11 cellular contexts compared by ENCODE assay signal in the genomic region with DNA sequence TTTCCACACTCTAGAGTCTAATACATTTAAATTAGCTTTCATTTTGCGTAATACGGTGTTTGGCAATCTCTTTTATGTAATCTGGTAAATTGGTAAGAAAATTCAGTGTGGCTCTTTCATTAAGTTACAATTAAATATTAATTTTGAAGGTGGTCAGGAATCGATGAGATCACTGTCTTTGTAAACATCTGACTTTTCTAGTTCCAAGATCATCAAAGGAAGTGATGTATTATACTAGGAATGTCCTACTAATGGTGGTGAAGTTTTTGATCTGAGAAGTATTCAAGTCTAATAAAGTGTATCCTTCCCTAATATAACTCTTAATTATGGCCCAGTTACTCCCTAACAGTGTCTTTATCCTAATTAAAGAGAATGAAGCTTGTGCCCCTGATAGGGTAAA. TPM values are rescaled to one million over a fixed set of nuclear protein-coding genes. Genes with fewer than 3 reads are reported as not detected.
DNase-seq lines count a peak whose midpoint lies in the region; ATAC-seq and TF ChIP-seq lines count a peak whose summit lies in the region.
"Had no signal": no experiment of that assay in that cellular context is flagged by ENCODE, and none has a peak within 500 bp of the region (broad histone marks: within the 10 kb centered on the region; RNA-seq: fewer than 3 reads in every experiment).

No MANE protein-coding gene starts in this region.

- ATAC-seq in SK-N-SH treated with all-trans-retinoic acid at 6 μM for 48 hours (no peak), activated B cell treated with CpG ODN at 0.5 μM for 24 hours (ENCODE audit: low read depth) (no peak)
- ATAC-seq: esophagus mucosa had no signal

- H3K27me3 ChIP-seq in SK-N-SH (ENCODE audit: insufficient read depth) (no peaks in the 10 kb centered on the region), subcutaneous abdominal adipose tissue (ENCODE audit: control insufficient read depth in 5 of 5, insufficient read depth in 4 of 5, low read length in 5 of 5) (no peaks in the 10 kb centered on the region)

- TF ChIP-seq EP300 in SK-N-SH (IDR thresholded peaks at IDR 0.05; ENCODE audit: borderline replicate concordance in 1 of 2, low read depth in 1 of 2, low read length in 1 of 2), result no peak

- CTCF ChIA-PET in SK-N-SH (lab: Yijun Ruan, JAX), result no interaction called here
- CTCF ChIA-PET in activated B cell treated with CpG ODN at 0.5 μM for 24 hours (lab: Charles Lee), result interaction anchor here (2.4 kb wide), 1 partner anchor 87 kb away, joined by 11 read pairs; no protein-coding TSS in a partner anchor

- H3K27me3 Mint-ChIP-seq in activated B cell treated with CpG ODN at 0.5 μM for 24 hours, result no peaks in the 10 kb centered on the region

- 70% methylated on average over 3 of the region's 3 CpGs for WGBS in SK-N-SH (ENCODE audit: low lambda C conversion rate)

- peaks cover 73% of the 10 kb centered on the region for H3K79me2 ChIP-seq in SK-N-SH (ENCODE audit: insufficient read depth)

- H3K9ac ChIP-seq in SK-N-SH (peak overlapping the region; percentile 94; the same call in 1 of the 2 replicates), subcutaneous abdominal adipose tissue (ENCODE audit: low read length in 5 of 5) (peak overlapping the region; percentile 58 to 97 (median 96))

- peak overlapping the region; percentile 91 for H3K27ac Mint-ChIP-seq in activated B cell treated with CpG ODN at 0.5 μM for 24 hours

- H3K9me3 ChIP-seq in SK-N-SH (no peaks in the 10 kb centered on the region), subcutaneous abdominal adipose tissue (ENCODE audit: control insufficient read depth in 5 of 5, low read length in 5 of 5) (no peaks in the 10 kb centered on the region)

- H3K27ac ChIP-seq in SK-N-SH (ENCODE audit: low read depth in 2 of 2, low read length in 1 of 2), result peak overlapping the region in 1 of 2 experiments; percentile 92; a peak in 3 of 4 replicates
- peak overlapping the region; percentile 98 for H3K27ac ChIP-seq in subcutaneous abdominal adipose tissue (ENCODE audit: low read depth, low read length)
- H3K27ac ChIP-seq: 22Rv1 had no signal

- H3K4me1 Mint-ChIP-seq in activated B cell treated with CpG ODN at 0.5 μM for 24 hours, result peaks cover 77% of the 10 kb centered on the region

- peaks cover 27% of the 10 kb centered on the region for H3F3A ChIP-seq in SK-N-SH (replicated peaks; ENCODE audit: insufficient read depth)

- peak overlapping the region in 1 of 2 experiments; percentile 93; a peak in 3 of 4 replicates for H3K4me3 ChIP-seq in SK-N-SH (ENCODE audit: low read depth in 2 of 2, low read length in 1 of 2)
- peak overlapping the region; percentile 81 to 92 (median 91) for H3K4me3 ChIP-seq in subcutaneous abdominal adipose tissue (ENCODE audit: low read depth in 1 of 5, low read length in 5 of 5)

- H3K4me3 Mint-ChIP-seq in activated B cell treated with CpG ODN at 0.5 μM for 24 hours, result peak overlapping the region; percentile 93

- no peaks in the 10 kb centered on the region for H3K9me3 Mint-ChIP-seq in activated B cell treated with CpG ODN at 0.5 μM for 24 hours

- TF ChIP-seq RAD21 in SK-N-SH (IDR thresholded peaks at IDR 0.05; ENCODE audit: low read length), result no peak

- no peaks in the 10 kb centered on the region for H3K9me2 ChIP-seq in SK-N-SH

- peaks cover 21% of the 10 kb centered on the region for H3K36me3 Mint-ChIP-seq in activated B cell treated with CpG ODN at 0.5 μM for 24 hours (ENCODE audit: low read depth)

- POLR2A ChIA-PET in SK-N-SH (lab: Yijun Ruan, JAX), result no interaction called here
- POLR2A ChIA-PET in activated B cell treated with CpG ODN at 0.5 μM for 24 hours (lab: Charles Lee), result interaction anchor here (0.9 to 2.8 kb wide), 5 partner anchors 13 to 62 kb away, joined by 3 to 9 read pairs (median 3); no protein-coding TSS in a partner anchor

- intact Hi-C loops in activated B cell treated with CpG ODN at 0.5 μM for 24 hours (cut with micrococcal nuclease), result loop anchor here (5.0 kb wide), 1 partner anchor 41 kb away; no protein-coding TSS in a partner anchor

- peak overlapping the region; percentile 82 for H3K4me2 ChIP-seq in SK-N-SH

- H3K4me1 ChIP-seq in SK-N-SH (ENCODE audit: control insufficient read depth in 1 of 2, insufficient read depth in 2 of 2, low read depth in 1 of 2, low read length in 1 of 2) (peaks cover 18 to 48% of the 10 kb centered on the region in 2 experiments; a peak in 3 of 4 replicates), subcutaneous abdominal adipose tissue (ENCODE audit: control insufficient read depth in 5 of 5, insufficient read depth in 5 of 5, low read length in 5 of 5) (peaks cover 2 to 53% (median 47%) of the 10 kb centered on the region in 5 donors)

- DNase-seq in SK-N-SH (no peak), activated B cell treated with CpG ODN at 0.5 μM for 24 hours (no peak), iris pigment epithelial cell (ENCODE audit: low read depth) (peak; percentile 76), iPS-NIHi7 (ENCODE audit: extremely low spot score) (no peak), iPS-NIHi11 (ENCODE audit: low spot score) (no peak)
- no peak for DNase-seq in effector CD4-positive, alpha-beta T cell
- DNase-seq: stimulated activated CD4-positive, alpha-beta T cell treated with anti-CD3 and anti-CD28 coated beads, Interleukin-2, amount 100 ng/mL, for 24 hours had no signal

- no peak for TF ChIP-seq CTCF in SK-N-SH (IDR thresholded peaks at IDR 0.05)
- no peak for TF ChIP-seq CTCF in activated B cell treated with CpG ODN at 0.5 μM for 24 hours (IDR thresholded peaks at IDR 0.05)

- H3K36me3 ChIP-seq in SK-N-SH (replicated peaks in 1 of 2; ENCODE audit: control insufficient read depth in 1 of 2, insufficient read depth in 2 of 2, low read length in 1 of 2) (no peaks in the 10 kb centered on the region), subcutaneous abdominal adipose tissue (ENCODE audit: control insufficient read depth in 5 of 5, insufficient read depth in 5 of 5, low read length in 5 of 5) (no peaks in the 10 kb centered on the region)

- no peak overlapping the region for H2AFZ ChIP-seq in SK-N-SH (ENCODE audit: low read depth)

- H4K20me1 ChIP-seq in SK-N-SH (ENCODE audit: insufficient read depth), result peaks cover 3% of the 10 kb centered on the region; the same call in 1 of the 2 replicates

TF ChIP-seq in SK-N-SH, 30 proteins besides CTCF, POLR2A, EP300 and RAD21 (continues in another document):
- TF ChIP-seq EZH2phosphoT487 (IDR thresholded peaks at IDR 0.05; ENCODE audit: borderline replicate concordance, low read depth) (no peak), USF2 (IDR thresholded peaks at IDR 0.05; ENCODE audit: borderline replicate concordance, low read depth, low read length) (no peak), GATA2 (CRISPR knock-in tag; IDR thresholded peaks at IDR 0.05) (no peak), CHD2 (IDR thresholded peaks at IDR 0.05; ENCODE audit: low read length, partially characterized antibody) (no peak), NFIC (IDR thresholded peaks at IDR 0.05; ENCODE audit: borderline replicate concordance) (peak; percentile 23; the same call in 1 of the 2 replicates), NRF1 (IDR thresholded peaks at IDR 0.05; ENCODE audit: low read depth, low read length) (no peak), RXRA (IDR thresholded peaks at IDR 0.05; ENCODE audit: borderline replicate concordance, low read depth) (no peak), YY1 (IDR thresholded peaks at IDR 0.05; ENCODE audit: low read depth) (no peak), ELF1 (IDR thresholded peaks at IDR 0.05) (no peak), SMC3 (IDR thresholded peaks at IDR 0.05; ENCODE audit: low read depth, low read length) (no peak), FOXJ3 (CRISPR knock-in tag; IDR thresholded peaks at IDR 0.05) (no peak), RCOR1 (IDR thresholded peaks at IDR 0.05; ENCODE audit: low read length) (no peak)

TF ChIP-seq in SK-N-SH treated with all-trans-retinoic acid at 6 μM for 48 hours, 23 proteins besides CTCF, POLR2A, EP300 and RAD21:
- TF ChIP-seq ZC3H10 (CRISPR knock-in tag; IDR thresholded peaks at IDR 0.05) (no peak), BACH2 (CRISPR knock-in tag; IDR thresholded peaks at IDR 0.05; ENCODE audit: borderline replicate concordance) (no peak)

RNA-seq across cellular contexts. Expression of gene UTS2B, which starts 1.1 kb away (rescaled TPM):
- polyA plus RNA-seq in SK-N-SH (2012; rRNA removed), result 0.03 and 0.23 TPM in 2 replicates
- 0.07 and 0.21 TPM in 2 replicates for polyA plus RNA-seq in SK-N-SH (2012; cell fraction: cytosol; rRNA removed)
- polyA plus RNA-seq in SK-N-SH (2012; cell fraction: nucleus; rRNA removed), result 0.21 and 0.42 TPM in 2 replicates
- total RNA-seq in activated B cell treated with CpG ODN at 0.5 μM for 24 hours, result 1.9 and 2.1 TPM in 2 replicates
- total RNA-seq: esophagus mucosa had no signal

RNA-seq across cellular contexts. Expression of gene CCDC50, which starts 2.2 kb away (rescaled TPM):
- polyA plus RNA-seq in SK-N-SH (2012; rRNA removed), result 21.9 and 23.6 TPM in 2 replicates
- polyA plus RNA-seq in SK-N-SH (2012; cell fraction: cytosol; rRNA removed), result 28.2 and 33.5 TPM in 2 replicates
- 15.1 and 22.2 TPM in 2 replicates for polyA plus RNA-seq in SK-N-SH (2012; cell fraction: nucleus; rRNA removed)
- 144 and 153 TPM in 2 replicates for total RNA-seq in activated B cell treated with CpG ODN at 0.5 μM for 24 hours
